Comparison of ENCODE assay signal across 1 cellular context in the genomic region with DNA sequence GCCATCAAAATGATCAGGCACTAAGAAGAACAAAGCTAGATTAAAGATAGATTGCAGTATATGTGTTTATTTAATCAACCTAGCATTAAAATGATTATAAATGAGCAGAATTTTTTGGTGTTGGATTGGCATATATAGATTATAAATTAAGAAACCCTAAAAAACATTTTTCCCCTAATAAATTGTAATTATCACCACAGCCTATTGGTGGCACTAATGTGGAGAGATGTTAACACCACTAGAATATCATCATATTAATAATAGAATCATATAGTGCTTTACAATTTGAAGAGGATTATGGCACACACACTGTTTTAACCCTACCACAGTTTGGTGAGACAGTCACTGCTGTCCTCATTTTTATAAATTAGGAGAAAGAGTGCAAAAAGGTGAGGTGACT.
TF ChIP-seq lines count a peak whose summit lies in the region.

No MANE protein-coding gene starts in this region.

TF ChIP-seq in A549, 52 proteins besides CTCF, POLR2A, EP300 and RAD21 (continued from another document):
- TF ChIP-seq, protein P1, sequence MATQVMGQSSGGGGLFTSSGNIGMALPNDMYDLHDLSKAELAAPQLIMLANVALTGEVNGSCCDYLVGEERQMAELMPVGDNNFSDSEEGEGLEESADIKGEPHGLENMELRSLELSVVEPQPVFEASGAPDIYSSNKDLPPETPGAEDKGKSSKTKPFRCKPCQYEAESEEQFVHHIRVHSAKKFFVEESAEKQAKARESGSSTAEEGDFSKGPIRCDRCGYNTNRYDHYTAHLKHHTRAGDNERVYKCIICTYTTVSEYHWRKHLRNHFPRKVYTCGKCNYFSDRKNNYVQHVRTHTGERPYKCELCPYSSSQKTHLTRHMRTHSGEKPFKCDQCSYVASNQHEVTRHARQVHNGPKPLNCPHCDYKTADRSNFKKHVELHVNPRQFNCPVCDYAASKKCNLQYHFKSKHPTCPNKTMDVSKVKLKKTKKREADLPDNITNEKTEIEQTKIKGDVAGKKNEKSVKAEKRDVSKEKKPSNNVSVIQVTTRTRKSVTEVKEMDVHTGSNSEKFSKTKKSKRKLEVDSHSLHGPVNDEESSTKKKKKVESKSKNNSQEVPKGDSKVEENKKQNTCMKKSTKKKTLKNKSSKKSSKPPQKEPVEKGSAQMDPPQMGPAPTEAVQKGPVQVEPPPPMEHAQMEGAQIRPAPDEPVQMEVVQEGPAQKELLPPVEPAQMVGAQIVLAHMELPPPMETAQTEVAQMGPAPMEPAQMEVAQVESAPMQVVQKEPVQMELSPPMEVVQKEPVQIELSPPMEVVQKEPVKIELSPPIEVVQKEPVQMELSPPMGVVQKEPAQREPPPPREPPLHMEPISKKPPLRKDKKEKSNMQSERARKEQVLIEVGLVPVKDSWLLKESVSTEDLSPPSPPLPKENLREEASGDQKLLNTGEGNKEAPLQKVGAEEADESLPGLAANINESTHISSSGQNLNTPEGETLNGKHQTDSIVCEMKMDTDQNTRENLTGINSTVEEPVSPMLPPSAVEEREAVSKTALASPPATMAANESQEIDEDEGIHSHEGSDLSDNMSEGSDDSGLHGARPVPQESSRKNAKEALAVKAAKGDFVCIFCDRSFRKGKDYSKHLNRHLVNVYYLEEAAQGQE (IDR thresholded peaks at IDR 0.05), result no peak
- TF ChIP-seq POLR2AphosphoS2 (conservative IDR thresholded peaks at IDR 0.05; ENCODE audit: low read length) (no peak), ZFP36 (IDR thresholded peaks at IDR 0.05; ENCODE audit: borderline replicate concordance, partially characterized antibody) (no peak), JUN (IDR thresholded peaks at IDR 0.05) (no peak)
- TF ChIP-seq, protein P2, sequence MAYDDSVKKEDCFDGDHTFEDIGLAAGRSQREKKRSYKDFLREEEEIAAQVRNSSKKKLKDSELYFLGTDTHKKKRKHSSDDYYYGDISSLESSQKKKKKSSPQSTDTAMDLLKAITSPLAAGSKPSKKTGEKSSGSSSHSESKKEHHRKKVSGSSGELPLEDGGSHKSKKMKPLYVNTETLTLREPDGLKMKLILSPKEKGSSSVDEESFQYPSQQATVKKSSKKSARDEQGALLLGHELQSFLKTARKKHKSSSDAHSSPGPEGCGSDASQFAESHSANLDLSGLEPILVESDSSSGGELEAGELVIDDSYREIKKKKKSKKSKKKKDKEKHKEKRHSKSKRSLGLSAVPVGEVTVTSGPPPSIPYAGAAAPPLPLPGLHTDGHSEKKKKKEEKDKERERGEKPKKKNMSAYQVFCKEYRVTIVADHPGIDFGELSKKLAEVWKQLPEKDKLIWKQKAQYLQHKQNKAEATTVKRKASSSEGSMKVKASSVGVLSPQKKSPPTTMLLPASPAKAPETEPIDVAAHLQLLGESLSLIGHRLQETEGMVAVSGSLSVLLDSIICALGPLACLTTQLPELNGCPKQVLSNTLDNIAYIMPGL (CRISPR knock-in tag; IDR thresholded peaks at IDR 0.05; ENCODE audit: borderline replicate concordance), result no peak
